In genomic region chr10:96600337-96600736, GRCh38 we compare ENCODE assay signal across 25 cellular contexts.
"Had no signal": no experiment of that assay in that cellular context is flagged by ENCODE, and none has a peak within 500 bp of the region (broad histone marks: within the 10 kb centered on the region; RNA-seq: fewer than 3 reads in every experiment).

No MANE protein-coding gene starts in this region.

- H3K27ac ChIP-seq: esophagus muscularis mucosa, foreskin keratinocyte, gastroesophageal sphincter, heart left ventricle, hepatocyte, left lung, psoas muscle, sigmoid colon, testis, tibial artery, upper lobe of right lung, uterus had no signal

- H3K4me3 ChIP-seq: esophagus muscularis mucosa, gastroesophageal sphincter, heart left ventricle, hepatocyte, left lung, psoas muscle, sigmoid colon, testis, tibial artery, upper lobe of right lung, uterus had no signal

- H3K27me3 ChIP-seq: esophagus muscularis mucosa, heart left ventricle, hepatocyte, left lung, sigmoid colon, testis, upper lobe of right lung, uterus had no signal

- H3K9me3 ChIP-seq: esophagus muscularis mucosa, gastroesophageal sphincter, heart left ventricle, left lung, psoas muscle, sigmoid colon, testis, tibial artery, upper lobe of right lung, uterus had no signal

- FAIRE-seq: colon, endothelial cell of umbilical vein, kidney had no signal

- DNase-seq: effector memory CD4-positive, alpha-beta T cell; foreskin keratinocyte; heart left ventricle; kidney; left lung; mesenchymal stem cell; naive thymus-derived CD8-positive, alpha-beta T cell; nephron progenitor cell; nucleus accumbens; psoas muscle; right cardiac atrium; sigmoid colon; stimulated activated CD4-positive, alpha-beta T cell treated with anti-CD3 and anti-CD28 coated beads, Interleukin-1b, Interleukin-23, amount 100 ng/mL, for 48 hours; stimulated activated CD4-positive, alpha-beta T cell treated with anti-CD3 and anti-CD28 coated beads, Interleukin-4, amount 100 ng/mL, for 1 hour; stimulated activated naive CD4-positive, alpha-beta T cell treated with Interleukin-2 at 50 U/mL for 16 hours; substantia nigra; testis; tibial artery; upper lobe of right lung; uterus had no signal

- H3K4me1 ChIP-seq: esophagus muscularis mucosa, foreskin keratinocyte, gastroesophageal sphincter, left lung, psoas muscle, sigmoid colon, testis, tibial artery, upper lobe of right lung, uterus had no signal

- H3K36me3 ChIP-seq: esophagus muscularis mucosa, gastroesophageal sphincter, sigmoid colon, tibial artery, uterus had no signal
